In genomic region chr4:48227662-48228061, GRCh38 we compare ENCODE assay signal across 17 cellular contexts. TPM values are rescaled to one million over a fixed set of nuclear protein-coding genes. Genes with fewer than 3 reads are reported as not detected.
A peak's percentile ranks its signal among the peaks of the same experiment; 100 is the strongest.
DNase-seq lines count a peak whose midpoint lies in the region; ATAC-seq, FAIRE-seq and TF ChIP-seq lines count a peak whose summit lies in the region.
"Had no signal": no experiment of that assay in that cellular context is flagged by ENCODE, and none has a peak within 500 bp of the region (broad histone marks: within the 10 kb centered on the region; RNA-seq: fewer than 3 reads in every experiment).

No MANE protein-coding gene starts in this region.

- 72 to 80% methylated on average over 1 to 3 of the region's 4 CpGs for WGBS in endodermal cell (ENCODE audit: insufficient coverage in 1 of 2, insufficient read length in 1 of 2), 2 experiments

- H3K4me1 Mint-ChIP-seq in natural killer cell: peaks cover 5 to 21% of the 10 kb centered on the region in 2 donors
- no peaks in the 10 kb centered on the region for H3K4me1 Mint-ChIP-seq in endodermal cell
- H3K4me1 Mint-ChIP-seq: activated CD4-positive, alpha-beta T cell treated with anti-CD3 and anti-CD28 coated beads, Interleukin-2, amount 10 ng/mL, durations not matched to agents 24 days and 14 days; neural crest cell; stimulated activated naive CD8-positive, alpha-beta T cell treated with anti-CD3 and anti-CD28 coated beads, Interleukin-15, amount 100 ng/mL, for 72 hours had no signal

- FAIRE-seq in urothelium cell line (lab: Jason Lieb, UNC): no peak
- FAIRE-seq: H54 had no signal

- no peak overlapping the region for H3K27ac ChIP-seq in endodermal cell (ENCODE audit: low read depth, low read length)

- H3K4me1 ChIP-seq in endodermal cell (ENCODE audit: control insufficient read depth, insufficient read depth, low read length): no peaks in the 10 kb centered on the region

- intact Hi-C loops in natural killer cell (cut with micrococcal nuclease): no loop called here

- H3K9me3 ChIP-seq in endodermal cell (ENCODE audit: control insufficient read depth, low read length): no peaks in the 10 kb centered on the region

- peak; percentile 91 for DNase-seq in SKM-1 treated with dmso at 0.1 percent for 144 hours (lab: John Stamatoyannopoulos, UW; ENCODE audit: unreplicated experiment)
- no peak for DNase-seq in natural killer cell
- DNase-seq in urothelium cell line (ENCODE audit: low spot score): no peak
- no peak for DNase-seq in NCI-H2196 treated with DMSO at 0.1 percent for 48 hours (lab: John Stamatoyannopoulos, UW; ENCODE audit: unreplicated experiment)
- no peak for DNase-seq in endodermal cell
- DNase-seq: activated CD4-positive, alpha-beta T cell treated with anti-CD3 and anti-CD28 coated beads, Interleukin-2, amount 10 ng/mL, durations not matched to agents 24 days and 14 days; CD4-positive, alpha-beta T cell; EL; NCI-H1092 treated with DMSO at 0.1 percent for 48 hours; NCI-H446; stimulated activated naive CD8-positive, alpha-beta T cell treated with anti-CD3 and anti-CD28 coated beads, Interleukin-15, amount 100 ng/mL, for 72 hours; T-helper 1 cell had no signal

- TF ChIP-seq CTCF in natural killer cell (IDR thresholded peaks at IDR 0.05) (no peak), endodermal cell (conservative IDR thresholded peaks at IDR 0.05) (no peak)

- H3K9me3 Mint-ChIP-seq in natural killer cell: no peaks in the 10 kb centered on the region
- H3K9me3 Mint-ChIP-seq in endodermal cell: no peaks in the 10 kb centered on the region
- H3K9me3 Mint-ChIP-seq: CD4-positive, alpha-beta T cell; dendritic cell treated with granulocyte-macrophage colony-stimulating factor and Interleukin-4, amounts not matched to agents 40 ng/mL and 50 ng/mL, for 4 days; neural crest cell had no signal

- H3K36me3 ChIP-seq in endodermal cell (ENCODE audit: control insufficient read depth, insufficient read depth, low read length): no peaks in the 10 kb centered on the region

- no peak overlapping the region for H3K9ac ChIP-seq in endodermal cell (ENCODE audit: extremely low read depth, low read length, poor library complexity, severe bottlenecking)

- no peaks in the 10 kb centered on the region for H3K27me3 ChIP-seq in endodermal cell (ENCODE audit: control insufficient read depth, insufficient read depth, low read length, poor library complexity, severe bottlenecking)

- H3K4me3 Mint-ChIP-seq in natural killer cell: no peak overlapping the region
- H3K4me3 Mint-ChIP-seq in endodermal cell: no peak overlapping the region
- H3K4me3 Mint-ChIP-seq: activated CD4-positive, alpha-beta T cell treated with anti-CD3 and anti-CD28 coated beads, Interleukin-2, amount 10 ng/mL, durations not matched to agents 24 days and 14 days; CD4-positive, alpha-beta T cell; dendritic cell treated with granulocyte-macrophage colony-stimulating factor and Interleukin-4, amounts not matched to agents 40 ng/mL and 50 ng/mL, for 4 days; neural crest cell; stimulated activated naive CD8-positive, alpha-beta T cell treated with anti-CD3 and anti-CD28 coated beads, Interleukin-15, amount 100 ng/mL, for 72 hours had no signal

- no peak overlapping the region for H3K4me3 ChIP-seq in endodermal cell (ENCODE audit: low read length)

- H3K36me3 Mint-ChIP-seq in natural killer cell: no peaks in the 10 kb centered on the region
- no peaks in the 10 kb centered on the region for H3K36me3 Mint-ChIP-seq in endodermal cell (ENCODE audit: low read depth)

- H3K27me3 Mint-ChIP-seq in natural killer cell (ENCODE audit: low read depth in 2 of 2): no peaks in the 10 kb centered on the region
- no peaks in the 10 kb centered on the region for H3K27me3 Mint-ChIP-seq in endodermal cell (ENCODE audit: insufficient read depth)
- H3K27me3 Mint-ChIP-seq: activated CD4-positive, alpha-beta T cell treated with anti-CD3 and anti-CD28 coated beads, Interleukin-2, amount 10 ng/mL, durations not matched to agents 24 days and 14 days; CD4-positive, alpha-beta T cell; dendritic cell treated with granulocyte-macrophage colony-stimulating factor and Interleukin-4, amounts not matched to agents 40 ng/mL and 50 ng/mL, for 4 days; stimulated activated naive CD8-positive, alpha-beta T cell treated with anti-CD3 and anti-CD28 coated beads, Interleukin-15, amount 100 ng/mL, for 72 hours had no signal

- ATAC-seq in GM19463 (IDR thresholded peaks at IDR 0.05; ENCODE audit: unreplicated experiment) (peak; percentile 40), HG03442 (IDR thresholded peaks at IDR 0.05; ENCODE audit: unreplicated experiment) (peak; percentile 48), natural killer cell (peak in 2 of 3 donors; percentile 57 to 73)
- ATAC-seq: stimulated activated naive CD8-positive, alpha-beta T cell treated with anti-CD3 and anti-CD28 coated beads, Interleukin-15, amount 100 ng/mL, for 72 hours had no signal

- H3K27ac Mint-ChIP-seq in natural killer cell (no peak overlapping the region), endodermal cell (no peak overlapping the region)
- H3K27ac Mint-ChIP-seq: activated CD4-positive, alpha-beta T cell treated with anti-CD3 and anti-CD28 coated beads, Interleukin-2, amount 10 ng/mL, durations not matched to agents 24 days and 14 days; CD4-positive, alpha-beta T cell; dendritic cell treated with granulocyte-macrophage colony-stimulating factor and Interleukin-4, amounts not matched to agents 40 ng/mL and 50 ng/mL, for 4 days; stimulated activated naive CD8-positive, alpha-beta T cell treated with anti-CD3 and anti-CD28 coated beads, Interleukin-15, amount 100 ng/mL, for 72 hours had no signal

RNA-seq across cellular contexts. Expression of gene TEC, which starts 42.0 kb away (rescaled TPM):
- total RNA-seq in natural killer cell: 1 to 10 TPM; 4.0 to 7.4 (median 4.7) TPM
- total RNA-seq in endodermal cell: 1 to 10 TPM; 3.8 to 5.4 TPM
- polyA plus RNA-seq in endodermal cell (2013, experiment 1 of 2): 0.78 TPM
- polyA plus RNA-seq in endodermal cell (2013, experiment 2 of 2): 0.91 TPM
